In genomic region chr22:22787805-22788459, GRCh38 we compare ENCODE assay signal across 8 cellular contexts.
A peak's percentile ranks its signal among the peaks of the same experiment; 100 is the strongest.
DNase-seq lines count a peak whose midpoint lies in the region; ATAC-seq and TF ChIP-seq lines count a peak whose summit lies in the region.

No MANE protein-coding gene starts in this region.

- intact Hi-C loops in CD4-positive, alpha-beta memory T cell (cut with micrococcal nuclease) = loop anchor here (1.0 to 5.0 kb wide), 6 partner anchors 17 to 169 kb away; no protein-coding TSS in a partner anchor

- peaks cover 0 to 2% (median 0%) of the 10 kb centered on the region in 8 donors for H3K9me3 Mint-ChIP-seq in CD4-positive, alpha-beta memory T cell

- no peaks in the 10 kb centered on the region for H3K36me3 Mint-ChIP-seq in CD4-positive, alpha-beta memory T cell

- CTCF ChIA-PET in CD4-positive, alpha-beta memory T cell (lab: Charles Lee; ENCODE audit: partially characterized antibody) = interaction anchor here (0.9 to 9.4 kb wide), 29 partner anchors 9 to 156 kb away, joined by 3 to 172 read pairs (median 8); partner anchors contain the start of gene IGLL5
- CTCF ChIA-PET in SK-N-SH (lab: Yijun Ruan, JAX) = interaction anchor here (0.6 to 7.6 kb wide), 43 partner anchors 8 to 308 kb away, joined by 3 to 109 read pairs (median 6); partner anchors contain the start of gene IGLL5

- no peaks in the 10 kb centered on the region for H3K9me2 ChIP-seq in SK-N-SH

- H3K4me3 Mint-ChIP-seq in CD4-positive, alpha-beta memory T cell = peak overlapping the region in 7 of 8 donors; percentile 6 to 61 (median 53)

- 46% methylated on average over 9 of the region's 9 CpGs for WGBS in SK-N-SH (ENCODE audit: low lambda C conversion rate)

- H3K9me3 ChIP-seq in CD4-positive, alpha-beta memory T cell (ENCODE audit: control insufficient read depth in 1 of 2, low read length in 2 of 2) = no peaks in the 10 kb centered on the region
- H3K9me3 ChIP-seq in SK-N-SH = no peaks in the 10 kb centered on the region

- H4K20me1 ChIP-seq in SK-N-SH (ENCODE audit: insufficient read depth) = no peaks in the 10 kb centered on the region

- H3K4me3 ChIP-seq in CD4-positive, alpha-beta memory T cell (ENCODE audit: low read length in 2 of 2) = no peak overlapping the region
- peak overlapping the region in 1 of 2 experiments; percentile 31; a peak in 1 of 4 replicates for H3K4me3 ChIP-seq in SK-N-SH (ENCODE audit: low read depth in 2 of 2, low read length in 1 of 2)

- H3K36me3 ChIP-seq in CD4-positive, alpha-beta memory T cell (ENCODE audit: insufficient read depth, low read length) = no peaks in the 10 kb centered on the region
- no peaks in the 10 kb centered on the region for H3K36me3 ChIP-seq in SK-N-SH (replicated peaks in 1 of 2; ENCODE audit: control insufficient read depth in 1 of 2, insufficient read depth in 2 of 2, low read length in 1 of 2)

- H2AFZ ChIP-seq in SK-N-SH (ENCODE audit: low read depth) = no peak overlapping the region

- POLR2A ChIA-PET in CD4-positive, alpha-beta memory T cell (lab: Charles Lee; ENCODE audit: partially characterized antibody) = interaction anchor here (0.9 to 7.7 kb wide), 23 partner anchors 11 to 96 kb away, joined by 3 to 127 read pairs (median 7); no protein-coding TSS in a partner anchor
- POLR2A ChIA-PET in SK-N-SH (lab: Yijun Ruan, JAX) = interaction anchor here (1.1 kb wide), 1 partner anchor 96 kb away, joined by 3 read pairs; no protein-coding TSS in a partner anchor

- no peak overlapping the region for H3K4me2 ChIP-seq in SK-N-SH

- peak; percentile 79 for TF ChIP-seq CTCF in SK-N-SH (IDR thresholded peaks at IDR 0.05)

- peak; percentile 66 to 75 (median 70) for DNase-seq in CD4-positive, alpha-beta memory T cell
- DNase-seq in HK-2 (ENCODE audit: unreplicated experiment) (peak; percentile 41), SK-N-SH (peak; percentile 66), hepatic stellate cell (ENCODE audit: low spot score) (peak; percentile 36), DMS79 (lab: John Stamatoyannopoulos, UW) (no peak)
- DNase-seq in activated naive CD4-positive, alpha-beta T cell treated with anti-CD3 and anti-CD28 coated beads, Interleukin-2, amount 50 U/mL, for 16 hours = peak; percentile 68
- DNase-seq in stimulated activated CD4-positive, alpha-beta T cell treated with anti-CD3 and anti-CD28 coated beads, Interleukin-12 subunit alpha, Interleukin-12 subunit beta, amount 100 ng/mL, for 4 hours = peak; percentile 67

- H3K9ac ChIP-seq in SK-N-SH = no peak overlapping the region

- H3K27me3 Mint-ChIP-seq in CD4-positive, alpha-beta memory T cell = no peaks in the 10 kb centered on the region

- peak; percentile 55 for TF ChIP-seq RAD21 in SK-N-SH (IDR thresholded peaks at IDR 0.05; ENCODE audit: low read length)

- H3K4me1 Mint-ChIP-seq in CD4-positive, alpha-beta memory T cell = peaks cover 34 to 75% (median 52%) of the 10 kb centered on the region in 4 donors

- H3K79me2 ChIP-seq in SK-N-SH (ENCODE audit: insufficient read depth) = no peaks in the 10 kb centered on the region

- peak overlapping the region; percentile 79 to 94 (median 90) for H3K27ac Mint-ChIP-seq in CD4-positive, alpha-beta memory T cell

- TF ChIP-seq EP300 in SK-N-SH (IDR thresholded peaks at IDR 0.05; ENCODE audit: borderline replicate concordance in 1 of 2, low read depth in 1 of 2, low read length in 1 of 2) = no peak

- peak overlapping the region; percentile 49 for H3K27ac ChIP-seq in CD4-positive, alpha-beta memory T cell (ENCODE audit: low read depth, low read length)
- H3K27ac ChIP-seq in SK-N-SH (ENCODE audit: low read depth in 2 of 2, low read length in 1 of 2) = no peak overlapping the region

- H3K4me1 ChIP-seq in CD4-positive, alpha-beta memory T cell (ENCODE audit: insufficient read depth, low read length) = peaks cover 58% of the 10 kb centered on the region
- no peaks in the 10 kb centered on the region for H3K4me1 ChIP-seq in SK-N-SH (ENCODE audit: control insufficient read depth in 1 of 2, insufficient read depth in 2 of 2, low read depth in 1 of 2, low read length in 1 of 2)

- H3K27me3 ChIP-seq in CD4-positive, alpha-beta memory T cell (ENCODE audit: insufficient read depth, low read length) = no peaks in the 10 kb centered on the region
- no peaks in the 10 kb centered on the region for H3K27me3 ChIP-seq in SK-N-SH (ENCODE audit: insufficient read depth)

- no peak for ATAC-seq in HG02884 (IDR thresholded peaks at IDR 0.05; ENCODE audit: unreplicated experiment)

- no peaks in the 10 kb centered on the region for H3F3A ChIP-seq in SK-N-SH (replicated peaks; ENCODE audit: insufficient read depth)

TF ChIP-seq in SK-N-SH, 30 proteins besides CTCF, POLR2A, EP300 and RAD21:
- TF ChIP-seq SMC3 (IDR thresholded peaks at IDR 0.05; ENCODE audit: low read depth, low read length) (peak; percentile 58), USF1 (IDR thresholded peaks at IDR 0.05; ENCODE audit: borderline replicate concordance, low read depth) (no peak)
